In genomic region chr22:38398609-38399401, GRCh38 we compare ENCODE assay signal across 8 cellular contexts. TPM values are rescaled to one million over a fixed set of nuclear protein-coding genes. Genes with fewer than 3 reads are reported as not detected.
DNase-seq lines count a peak whose midpoint lies in the region; ATAC-seq and TF ChIP-seq lines count a peak whose summit lies in the region.

No MANE protein-coding gene starts in this region.

- H3K9me3 ChIP-seq in left lung: no peaks in the 10 kb centered on the region

- H3K4me1 ChIP-seq in left lung: peaks cover 19 to 54% of the 10 kb centered on the region in 2 donors

- H3K36me3 ChIP-seq in left lung: no peaks in the 10 kb centered on the region

- H3K27me3 ChIP-seq in left lung: no peaks in the 10 kb centered on the region

- peak overlapping the region; percentile 92 for H3K4me3 ChIP-seq in GM12865 (ENCODE audit: low read depth, low read length)
- peak overlapping the region; percentile 95 for H3K4me3 ChIP-seq in coronary artery
- H3K4me3 ChIP-seq in left lung: peak overlapping the region; percentile 71 to 88

- ATAC-seq in HG02798 (IDR thresholded peaks at IDR 0.05; ENCODE audit: poor library complexity, unreplicated experiment) (peak; percentile 57), left lung (peak; percentile 90), GM18858 (IDR thresholded peaks at IDR 0.05; ENCODE audit: unreplicated experiment) (no peak)

- H3K27ac ChIP-seq in coronary artery (peak overlapping the region; percentile 76 to 94), left lung (peak overlapping the region; percentile 92 to 93)

- no peak for TF ChIP-seq CTCF in GM12865 (IDR thresholded peaks at IDR 0.05; ENCODE audit: insufficient read depth, low read depth, low read length, missing control alignments)
- TF ChIP-seq CTCF in coronary artery (IDR thresholded peaks at IDR 0.05): no peak
- no peak for TF ChIP-seq CTCF in left lung (IDR thresholded peaks at IDR 0.05)

- DNase-seq in GM12865 (ENCODE audit: low read depth): peak; percentile 90
- peak; percentile 41 for DNase-seq in NCI-H345 treated with DMSO at 0.1 percent for 48 hours (lab: John Stamatoyannopoulos, UW; ENCODE audit: unreplicated experiment)
- peak; percentile 84 to 86 for DNase-seq in activated CD4-positive, alpha-beta T cell treated with anti-CD3 and anti-CD28 coated beads for 4 hours
- peak; percentile 89 for DNase-seq in coronary artery (ENCODE audit: low spot score)
- peak; percentile 87 to 93 for DNase-seq in left lung
- DNase-seq in stimulated activated CD4-positive, alpha-beta T cell treated with anti-CD3 and anti-CD28 coated beads, Interleukin-2, amount 100 ng/mL, for 24 hours: peak; percentile 82 to 86

- intact Hi-C loops in left lung (cut with DNase I): no loop called here

RNA-seq across cellular contexts. Expression of gene KCNJ4, which starts 56.2 kb away (rescaled TPM):
- not detected for total RNA-seq in left lung
